Comparison of ENCODE assay signal across 8 cellular contexts in genomic region chr1:145859491-145860159, GRCh38. TPM values are rescaled to one million over a fixed set of nuclear protein-coding genes. Genes with fewer than 3 reads are reported as not detected.
DNase-seq lines count a peak whose midpoint lies in the region; ATAC-seq, FAIRE-seq and TF ChIP-seq lines count a peak whose summit lies in the region.

No MANE protein-coding gene starts in this region.

- FAIRE-seq in GM12891 (lab: Jason Lieb, UNC) (no peak), urothelium cell line (lab: Jason Lieb, UNC) (no peak)

- no peaks in the 10 kb centered on the region for H3K27me3 ChIP-seq in left ventricle myocardium inferior (ENCODE audit: low read depth)
- no peaks in the 10 kb centered on the region for H3K27me3 ChIP-seq in prostate gland (replicated peaks; ENCODE audit: insufficient read depth)

- H3K4me1 ChIP-seq in left ventricle myocardium inferior, result peaks cover 32% of the 10 kb centered on the region
- H3K4me1 ChIP-seq in prostate gland (replicated peaks), result peaks cover 5% of the 10 kb centered on the region

- peak; percentile 78 for ATAC-seq in HG02678 (IDR thresholded peaks at IDR 0.05; ENCODE audit: unreplicated experiment)

- peak; percentile 79 for DNase-seq in GM12891 (ENCODE audit: insufficient read length, low spot score)
- peak; percentile 75 for DNase-seq in NCI-H1436 (lab: John Stamatoyannopoulos, UW)
- DNase-seq in T follicular helper cell (ENCODE audit: low read depth), result peak; percentile 53
- DNase-seq in amniotic epithelial cell (ENCODE audit: low read depth), result peak; percentile 85
- peak; percentile 94 for DNase-seq in left ventricle myocardium inferior
- DNase-seq in prostate gland (ENCODE audit: low spot score), result peak; percentile 87
- peak; percentile 95 for DNase-seq in urothelium cell line (ENCODE audit: low spot score)

- TF ChIP-seq CTCF in left ventricle myocardium inferior (IDR thresholded peaks at IDR 0.05; ENCODE audit: borderline replicate concordance) (peak; percentile 35), prostate gland (IDR thresholded peaks at IDR 0.05) (peak in 1 of 4 experiments; percentile 29)

- intact Hi-C loops in left ventricle myocardium inferior (cut with micrococcal nuclease), result loop anchor here (10.0 kb wide), 2 partner anchors 55 to 105 kb away; partner anchors contain the start of genes ANKRD34A, ITGA10, PEX11B and POLR3GL
- intact Hi-C loops in prostate gland (cut with DNase I), result no loop called here

- H3K36me3 ChIP-seq in left ventricle myocardium inferior, result peaks cover 23% of the 10 kb centered on the region
- peaks cover 5 to 9% of the 10 kb centered on the region in 2 donors for H3K36me3 ChIP-seq in prostate gland

- H3K9me3 ChIP-seq in left ventricle myocardium inferior (replicated peaks), result no peaks in the 10 kb centered on the region
- H3K9me3 ChIP-seq in prostate gland, result no peaks in the 10 kb centered on the region

- under 1% methylated on average over 35 of the region's 44 CpGs for WGBS in prostate gland

- TF ChIP-seq POLR2A in GM12891 (IDR thresholded peaks at IDR 0.05; ENCODE audit: low read depth, low read length), result no peak
- TF ChIP-seq POLR2A in prostate gland (IDR thresholded peaks at IDR 0.05), result peak; percentile 92

- H3K27ac ChIP-seq in left ventricle myocardium inferior (replicated peaks) (peak overlapping the region; percentile 94), prostate gland (peak overlapping the region; percentile 91 to 92)

- H3K4me3 ChIP-seq in left ventricle myocardium inferior (peak overlapping the region; percentile 89), prostate gland (peak overlapping the region; percentile 75 to 77)

TF ChIP-seq in GM12891, 5 proteins besides CTCF, POLR2A, EP300 and RAD21:
- TF ChIP-seq SPI1 (IDR thresholded peaks at IDR 0.05; ENCODE audit: low read depth, low read length), result no peak
- no peak for TF ChIP-seq POLR2AphosphoS5 (IDR thresholded peaks at IDR 0.05; ENCODE audit: low read depth, low read length)

RNA-seq across cellular contexts. Expression of gene PIAS3, which starts 0.7 kb away (rescaled TPM):
- polyA plus RNA-seq in GM12891 (2012; ENCODE audit: low read depth, missing spikeins), result 10.4 TPM
- 14.6 TPM for total RNA-seq in left ventricle myocardium inferior
- 10 to 100 TPM; 41.7 to 48.8 TPM for total RNA-seq in prostate gland

RNA-seq across cellular contexts. Expression of gene NUDT17, which starts 14.2 kb away (rescaled TPM):
- polyA plus RNA-seq in GM12891 (2012; ENCODE audit: low read depth, missing spikeins), result 4.1 TPM
- total RNA-seq in left ventricle myocardium inferior (2.2 TPM), prostate gland (1 to 10 TPM; 3.5 to 8.6 TPM)

RNA-seq across cellular contexts. Expression of gene ANKRD35, which starts 26.0 kb away (rescaled TPM):
- not detected for polyA plus RNA-seq in GM12891 (2012; ENCODE audit: low read depth, missing spikeins)
- 0.77 TPM for total RNA-seq in left ventricle myocardium inferior
- total RNA-seq in prostate gland, result 1 to 10 TPM; 6.6 to 7.5 TPM

RNA-seq across cellular contexts. Expression of gene POLR3C, which starts 35.6 kb away (rescaled TPM):
- 20.7 TPM for polyA plus RNA-seq in GM12891 (2012; ENCODE audit: low read depth, missing spikeins)
- 13.4 TPM for total RNA-seq in left ventricle myocardium inferior
- 10 to 100 TPM; 22.5 to 48.0 TPM for total RNA-seq in prostate gland

RNA-seq across cellular contexts. Expression of gene RNF115, which starts 35.7 kb away (rescaled TPM):
- polyA plus RNA-seq in GM12891 (2012; ENCODE audit: low read depth, missing spikeins), result 4.9 TPM
- total RNA-seq in left ventricle myocardium inferior (51.1 TPM), prostate gland (10 to 100 TPM; 12.5 to 21.4 TPM)

Comparison
In these comparisons a context has a peak if more than half of its experiments do, and no peak if none do; other contexts are left out.
1. Peak in every context shown above with its lines: DNase-seq, ATAC-seq, H3K4me3 ChIP-seq and H3K27ac ChIP-seq.